16 cellular contexts compared by ENCODE assay signal in the genomic region with DNA sequence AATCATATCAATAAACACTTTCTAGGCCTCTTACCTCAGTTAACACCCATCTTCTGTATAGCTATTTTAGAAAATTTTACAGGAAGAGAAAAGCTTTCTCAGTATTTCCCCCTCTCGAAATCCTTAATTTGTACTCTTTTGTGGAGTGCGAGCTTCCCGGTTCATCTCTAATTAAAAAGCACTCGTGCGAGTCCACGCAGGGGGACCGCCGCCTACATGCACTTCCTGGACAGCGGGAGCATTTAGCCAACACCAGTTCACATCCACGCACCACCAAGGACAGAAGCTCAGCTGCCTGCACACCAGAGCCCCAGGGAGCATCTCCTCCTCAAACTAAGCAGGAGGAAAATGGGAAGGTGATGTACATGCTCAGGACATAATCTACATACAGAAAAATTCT.
DNase-seq lines count a peak whose midpoint lies in the region; ATAC-seq, FAIRE-seq and TF ChIP-seq lines count a peak whose summit lies in the region.
"Had no signal": no experiment of that assay in that cellular context is flagged by ENCODE, and none has a peak within 500 bp of the region (broad histone marks: within the 10 kb centered on the region; RNA-seq: fewer than 3 reads in every experiment).

No MANE protein-coding gene starts in this region.

- no peak for DNase-seq in activated naive CD8-positive, alpha-beta T cell treated with anti-CD3 and anti-CD28 coated beads for 36 hours
- no peak for DNase-seq in K562 (ENCODE audit: extremely low read depth in 1 of 4, low spot score in 3 of 4)
- no peak for DNase-seq in naive thymus-derived CD8-positive, alpha-beta T cell
- peak; percentile 50 to 63 for DNase-seq in suprapubic skin (ENCODE audit: low spot score in 2 of 2)
- DNase-seq in NCI-H2171 (lab: John Stamatoyannopoulos, UW) = no peak
- no peak for DNase-seq in NCI-H510A treated with DMSO at 0.1 percent for 48 hours (lab: John Stamatoyannopoulos, UW)
- no peak for DNase-seq in H54 (ENCODE audit: insufficient read length, low spot score)
- DNase-seq: DMS 273 treated with DMSO at 0.1 percent for 48 hours, esophagus squamous epithelium, MM.1S, NCI-H1694 treated with DMSO at 0.1 percent for 48 hours, NCI-H446 treated with DMSO at 0.1 percent for 48 hours, T-cell, WERI-Rb-1 had no signal

- H3K27ac Mint-ChIP-seq in activated naive CD8-positive, alpha-beta T cell = peak overlapping the region; percentile 82
- no peak overlapping the region for H3K27ac Mint-ChIP-seq in activated naive CD8-positive, alpha-beta T cell treated with anti-CD3 and anti-CD28 coated beads for 36 hours
- H3K27ac Mint-ChIP-seq in naive thymus-derived CD8-positive, alpha-beta T cell = peak overlapping the region in 9 of 10 donors; percentile 43 to 81 (median 74)

- CTCF ChIA-PET in K562 (lab: Yijun Ruan, JAX; ENCODE audit: low intra/inter-chr PET ratio) = no interaction called here

- no peak overlapping the region for H3K4me3 Mint-ChIP-seq in activated naive CD8-positive, alpha-beta T cell
- H3K4me3 Mint-ChIP-seq in activated naive CD8-positive, alpha-beta T cell treated with anti-CD3 and anti-CD28 coated beads for 36 hours = no peak overlapping the region
- peak overlapping the region in 1 of 10 donors; percentile 4 for H3K4me3 Mint-ChIP-seq in naive thymus-derived CD8-positive, alpha-beta T cell
- H3K4me3 Mint-ChIP-seq: T-cell had no signal

- H3K4me3 ChIP-seq in K562 (no peak overlapping the region), suprapubic skin (no peak overlapping the region)
- H3K4me3 ChIP-seq: breast epithelium, esophagus squamous epithelium had no signal

- no peaks in the 10 kb centered on the region for H3K9me3 Mint-ChIP-seq in activated naive CD8-positive, alpha-beta T cell (ENCODE audit: low read depth)
- H3K9me3 Mint-ChIP-seq in activated naive CD8-positive, alpha-beta T cell treated with anti-CD3 and anti-CD28 coated beads for 36 hours = peaks cover 4% of the 10 kb centered on the region
- peaks cover 0 to 4% (median 0%) of the 10 kb centered on the region in 9 donors for H3K9me3 Mint-ChIP-seq in naive thymus-derived CD8-positive, alpha-beta T cell
- H3K9me3 Mint-ChIP-seq: T-cell had no signal

- H3K4me1 ChIP-seq in K562 (replicated peaks in 1 of 2; ENCODE audit: control insufficient read depth in 2 of 2, insufficient read depth in 2 of 2, low read length in 2 of 2) (peaks cover 0 to 4% of the 10 kb centered on the region in 2 experiments; a peak in 2 of 5 replicates), suprapubic skin (peaks cover 22% of the 10 kb centered on the region)

- H3K9ac ChIP-seq in K562 (ENCODE audit: insufficient read depth in 1 of 2, low read depth in 2 of 2, low read length in 2 of 2) = no peak overlapping the region

- peaks cover 39% of the 10 kb centered on the region for H3K4me1 Mint-ChIP-seq in activated naive CD8-positive, alpha-beta T cell (ENCODE audit: low read depth)
- H3K4me1 Mint-ChIP-seq in activated naive CD8-positive, alpha-beta T cell treated with anti-CD3 and anti-CD28 coated beads for 36 hours = peaks cover 35% of the 10 kb centered on the region
- H3K4me1 Mint-ChIP-seq in naive thymus-derived CD8-positive, alpha-beta T cell = peaks cover 25 to 62% (median 51%) of the 10 kb centered on the region in 4 donors

- no peak for TF ChIP-seq CTCF in K562 (IDR thresholded peaks at IDR 0.05 in 2 of 3, conservative IDR thresholded peaks at IDR 0.05 in 1 of 3; ENCODE audit: insufficient read depth in 2 of 3, low read depth in 1 of 3, low read length in 3 of 3)
- TF ChIP-seq CTCF in suprapubic skin (IDR thresholded peaks at IDR 0.05) = no peak

- H3K27ac ChIP-seq in K562 (ENCODE audit: extremely low read depth, low read depth, low read length) (no peak overlapping the region), suprapubic skin (no peak overlapping the region)
- H3K27ac ChIP-seq: WERI-Rb-1 had no signal

- H3K27me3 ChIP-seq in K562 (ENCODE audit: control insufficient read depth in 2 of 2, insufficient read depth in 2 of 2, low read length in 2 of 2) (no peaks in the 10 kb centered on the region), suprapubic skin (no peaks in the 10 kb centered on the region)
- H3K27me3 ChIP-seq: breast epithelium had no signal

- no peak overlapping the region for H3K4me2 ChIP-seq in K562 (ENCODE audit: insufficient read depth, low read length)

- TF ChIP-seq EP300 in K562 (IDR thresholded peaks at IDR 0.05; ENCODE audit: low read length) (no peak), suprapubic skin (IDR thresholded peaks at IDR 0.05) (no peak)

- peaks cover 10% of the 10 kb centered on the region; the same call in 1 of the 3 replicates for H3K36me3 ChIP-seq in K562 (ENCODE audit: control insufficient read depth, insufficient read depth, low read length)
- H3K36me3 ChIP-seq in suprapubic skin = no peaks in the 10 kb centered on the region
- H3K36me3 ChIP-seq: breast epithelium, WERI-Rb-1 had no signal

- TSS peak; percentile 39 for BruUV-seq in K562 (replicated peaks; lab: Mats Ljungman, UMichigan)

- H3K79me2 ChIP-seq in K562 (ENCODE audit: control insufficient read depth, insufficient read depth, low read length) = peaks cover 7% of the 10 kb centered on the region; the same call in 2 of the 3 replicates

- no peak for FAIRE-seq in K562 (lab: Jason Lieb, UNC)
- FAIRE-seq in H54 (lab: Jason Lieb, UNC) = no peak

- H3K36me3 Mint-ChIP-seq in activated naive CD8-positive, alpha-beta T cell = peaks cover 2% of the 10 kb centered on the region
- peaks cover 25% of the 10 kb centered on the region for H3K36me3 Mint-ChIP-seq in activated naive CD8-positive, alpha-beta T cell treated with anti-CD3 and anti-CD28 coated beads for 36 hours
- H3K36me3 Mint-ChIP-seq in naive thymus-derived CD8-positive, alpha-beta T cell = peaks cover 11 to 72% (median 25%) of the 10 kb centered on the region in 3 donors

- H4K20me1 ChIP-seq in K562 (replicated peaks; ENCODE audit: control insufficient read depth, insufficient read depth, low read length) = no peaks in the 10 kb centered on the region

- in situ Hi-C loops in K562 (cut with MboI) = no loop called here

- POLR2A ChIA-PET in K562 (lab: Yijun Ruan, JAX) = no interaction called here
- POLR2A ChIA-PET in naive thymus-derived CD8-positive, alpha-beta T cell (lab: Charles Lee) = interaction anchor here (0.6 to 1.2 kb wide), 2 partner anchors 39 to 81 kb away, joined by 3 read pairs; no protein-coding TSS in a partner anchor

- H3K27me3 Mint-ChIP-seq in activated naive CD8-positive, alpha-beta T cell = no peaks in the 10 kb centered on the region
- H3K27me3 Mint-ChIP-seq in activated naive CD8-positive, alpha-beta T cell treated with anti-CD3 and anti-CD28 coated beads for 36 hours = no peaks in the 10 kb centered on the region
- H3K27me3 Mint-ChIP-seq in naive thymus-derived CD8-positive, alpha-beta T cell = no peaks in the 10 kb centered on the region
- H3K27me3 Mint-ChIP-seq: T-cell had no signal

- 95% methylated on average over 8 of the region's 10 CpGs for WGBS in K562 (ENCODE audit: insufficient coverage, low coverage, missing lambda C conversion rate)
- WGBS in suprapubic skin = 82% methylated on average over 10 of the region's 10 CpGs

- TF ChIP-seq RAD21 in K562 (CRISPR knock-in tag; conservative IDR thresholded peaks at IDR 0.05 in 1 of 2, IDR thresholded peaks at IDR 0.05 in 1 of 2) = no peak

- intact Hi-C loops in K562 (cut with micrococcal nuclease) = no loop called here

- H2AFZ ChIP-seq in K562 (ENCODE audit: low read depth, low read length) = no peak overlapping the region

- no peaks in the 10 kb centered on the region for H3K9me1 ChIP-seq in K562 (ENCODE audit: control insufficient read depth, insufficient read depth, low read length)

- H3K9me3 ChIP-seq in K562 (replicated peaks; ENCODE audit: control insufficient read depth, insufficient read depth, low read depth, low read length) (peaks cover 1% of the 10 kb centered on the region; the same call in 1 of the 2 replicates), suprapubic skin (no peaks in the 10 kb centered on the region)
- H3K9me3 ChIP-seq: breast epithelium, esophagus squamous epithelium had no signal

- ATAC-seq in K562 = no peak
- ATAC-seq in naive thymus-derived CD8-positive, alpha-beta T cell = no peak
- ATAC-seq: T-cell had no signal

- TF ChIP-seq POLR2A in K562 (conservative IDR thresholded peaks at IDR 0.05) (no peak), suprapubic skin (IDR thresholded peaks at IDR 0.05) (no peak), H54 (IDR thresholded peaks at IDR 0.05; ENCODE audit: low read depth, low read length) (no peak)

TF ChIP-seq in K562, 482 proteins besides CTCF, POLR2A, EP300 and RAD21 (continues in another document):
- TF ChIP-seq BRD4 (IDR thresholded peaks at IDR 0.05) (no peak), BCOR (IDR thresholded peaks at IDR 0.05) (no peak), ZNF184 (CRISPR knock-in tag; IDR thresholded peaks at IDR 0.05) (no peak), CBX3 (IDR thresholded peaks at IDR 0.05; ENCODE audit: borderline replicate concordance in 1 of 2, low read length in 2 of 2) (no peak), ETV5 (CRISPR knock-in tag; IDR thresholded peaks at IDR 0.05; ENCODE audit: low read depth) (no peak), PTBP1 (IDR thresholded peaks at IDR 0.05; ENCODE audit: low read depth, low read length) (no peak)
- TF ChIP-seq, protein P1, sequence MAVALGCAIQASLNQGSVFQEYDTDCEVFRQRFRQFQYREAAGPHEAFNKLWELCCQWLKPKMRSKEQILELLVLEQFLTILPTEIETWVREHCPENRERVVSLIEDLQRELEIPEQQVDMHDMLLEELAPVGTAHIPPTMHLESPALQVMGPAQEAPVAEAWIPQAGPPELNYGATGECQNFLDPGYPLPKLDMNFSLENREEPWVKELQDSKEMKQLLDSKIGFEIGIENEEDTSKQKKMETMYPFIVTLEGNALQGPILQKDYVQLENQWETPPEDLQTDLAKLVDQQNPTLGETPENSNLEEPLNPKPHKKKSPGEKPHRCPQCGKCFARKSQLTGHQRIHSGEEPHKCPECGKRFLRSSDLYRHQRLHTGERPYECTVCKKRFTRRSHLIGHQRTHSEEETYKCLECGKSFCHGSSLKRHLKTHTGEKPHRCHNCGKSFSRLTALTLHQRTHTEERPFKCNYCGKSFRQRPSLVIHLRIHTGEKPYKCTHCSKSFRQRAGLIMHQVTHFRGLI (CRISPR knock-in tag; IDR thresholded peaks at IDR 0.05) = no peak
- TF ChIP-seq, protein P2, sequence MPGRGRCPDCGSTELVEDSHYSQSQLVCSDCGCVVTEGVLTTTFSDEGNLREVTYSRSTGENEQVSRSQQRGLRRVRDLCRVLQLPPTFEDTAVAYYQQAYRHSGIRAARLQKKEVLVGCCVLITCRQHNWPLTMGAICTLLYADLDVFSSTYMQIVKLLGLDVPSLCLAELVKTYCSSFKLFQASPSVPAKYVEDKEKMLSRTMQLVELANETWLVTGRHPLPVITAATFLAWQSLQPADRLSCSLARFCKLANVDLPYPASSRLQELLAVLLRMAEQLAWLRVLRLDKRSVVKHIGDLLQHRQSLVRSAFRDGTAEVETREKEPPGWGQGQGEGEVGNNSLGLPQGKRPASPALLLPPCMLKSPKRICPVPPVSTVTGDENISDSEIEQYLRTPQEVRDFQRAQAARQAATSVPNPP (IDR thresholded peaks at IDR 0.05; ENCODE audit: borderline replicate concordance, insufficient read depth, insufficient read length) = no peak

Comparison
In these comparisons a context has a peak if more than half of its experiments do, and no peak if none do; other contexts are left out.
1. DNase-seq: peak in suprapubic skin (2 of 2); none in activated naive CD8-positive, alpha-beta T cell treated with anti-CD3 and anti-CD28 coated beads for 36 hours (single experiment), K562 (0 of 4), naive thymus-derived CD8-positive, alpha-beta T cell (0 of 10), NCI-H2171 (single experiment), NCI-H510A treated with DMSO at 0.1 percent for 48 hours (single experiment) and H54 (single experiment).